ENCODE assay signal across 9 cellular contexts in genomic region chr1:88985033-88985432, GRCh38. TPM values are rescaled to one million over a fixed set of nuclear protein-coding genes. Genes with fewer than 3 reads are reported as not detected.
A peak's percentile ranks its signal among the peaks of the same experiment; 100 is the strongest.
DNase-seq lines count a peak whose midpoint lies in the region; ATAC-seq and TF ChIP-seq lines count a peak whose summit lies in the region.
"Had no signal": no experiment of that assay in that cellular context is flagged by ENCODE, and none has a peak within 500 bp of the region (broad histone marks: within the 10 kb centered on the region; RNA-seq: fewer than 3 reads in every experiment).

No MANE protein-coding gene starts in this region.

- H3K79me1 ChIP-seq in mesenchymal stem cell (replicated peaks; ENCODE audit: low read length, poor library complexity, severe bottlenecking) = peaks cover 22% of the 10 kb centered on the region

- H3K4me1 ChIP-seq in mesenchymal stem cell (ENCODE audit: control insufficient read depth, insufficient read depth, low read depth, low read length) (peaks cover 3% of the 10 kb centered on the region), vagina (peaks cover 47% of the 10 kb centered on the region)

- H2BK12ac ChIP-seq in mesenchymal stem cell (ENCODE audit: low read length in 2 of 2) = no peak overlapping the region

- peak overlapping the region; percentile 58 for H3K27ac ChIP-seq in cingulate gyrus (ENCODE audit: low read depth, low read length)
- no peak overlapping the region for H3K27ac ChIP-seq in mesenchymal stem cell (ENCODE audit: low read length, poor library complexity, severe bottlenecking)
- peak overlapping the region; percentile 68 for H3K27ac ChIP-seq in vagina

- H2BK15ac ChIP-seq in mesenchymal stem cell (ENCODE audit: low read depth, poor library complexity, severe bottlenecking) = no peak overlapping the region

- no peak overlapping the region for H2AFZ ChIP-seq in mesenchymal stem cell (ENCODE audit: low read depth, low read length)

- H3K9me3 ChIP-seq in mesenchymal stem cell (ENCODE audit: control insufficient read depth, low read length) = no peaks in the 10 kb centered on the region
- H3K9me3 ChIP-seq in vagina = no peaks in the 10 kb centered on the region

- no peak overlapping the region for H3K4me2 ChIP-seq in mesenchymal stem cell (ENCODE audit: low read length, poor library complexity, severe bottlenecking)

- intact Hi-C loops in vagina (cut with DNase I) = no loop called here

- no peak overlapping the region for H2BK120ac ChIP-seq in mesenchymal stem cell (ENCODE audit: low read depth, low read length)

- peak overlapping the region in 1 of 2 experiments; percentile 5 for H3K4me3 ChIP-seq in mesenchymal stem cell (ENCODE audit: insufficient read depth in 1 of 2, low read depth in 1 of 2, low read length in 2 of 2)
- no peak overlapping the region for H3K4me3 ChIP-seq in vagina
- H3K4me3 ChIP-seq in H7 (ENCODE audit: insufficient read depth, low read depth, low read length) = no peak overlapping the region

- H3K18ac ChIP-seq in mesenchymal stem cell (ENCODE audit: low read depth in 1 of 2, low read length in 2 of 2) = peak overlapping the region in 1 of 2 experiments; percentile 16

- H3K36me3 ChIP-seq in mesenchymal stem cell (ENCODE audit: control insufficient read depth in 1 of 2, insufficient read depth in 2 of 2, low read depth in 1 of 2, low read length in 2 of 2) = peaks cover 3 to 28% of the 10 kb centered on the region in 2 experiments
- peaks cover 0 to 15% of the 10 kb centered on the region in 2 donors for H3K36me3 ChIP-seq in vagina
- H3K36me3 ChIP-seq in H7 (replicated peaks; ENCODE audit: control insufficient read depth, insufficient read depth, low read length) = no peaks in the 10 kb centered on the region; the same call in 1 of the 2 replicates

- no peak overlapping the region for H3K23ac ChIP-seq in mesenchymal stem cell (ENCODE audit: low read length in 2 of 2)

- TF ChIP-seq CTCF in vagina (IDR thresholded peaks at IDR 0.05) = no peak

- no peak overlapping the region for H3K4ac ChIP-seq in mesenchymal stem cell (ENCODE audit: low read depth in 1 of 2, low read length in 2 of 2)

- DNase-seq in GM04503 (ENCODE audit: low read depth) = peak; percentile 42
- DNase-seq in NCI-H446 treated with DMSO at 0.1 percent for 48 hours (lab: John Stamatoyannopoulos, UW) = peak; percentile 62
- peak; percentile 84 for DNase-seq in mesenchymal stem cell
- DNase-seq in vagina (ENCODE audit: extremely low spot score in 2 of 2) = no peak
- no peak for DNase-seq in SKM-1 (lab: John Stamatoyannopoulos, UW; ENCODE audit: unreplicated experiment)
- no peak for DNase-seq in H7

- H2BK5ac ChIP-seq in mesenchymal stem cell (ENCODE audit: low read depth, low read length, poor library complexity, severe bottlenecking) = no peak overlapping the region

- H2AK5ac ChIP-seq in mesenchymal stem cell (ENCODE audit: low read length, severe bottlenecking) = peak overlapping the region; percentile 1

- H3K9ac ChIP-seq in mesenchymal stem cell (ENCODE audit: low read length) = peak overlapping the region; percentile 66

- H3K14ac ChIP-seq in mesenchymal stem cell (ENCODE audit: low read length in 2 of 2) = no peak overlapping the region

- no CpG with 5 or more reads among the region's 1 CpG for WGBS in mesenchymal stem cell

- H4K8ac ChIP-seq in mesenchymal stem cell (ENCODE audit: low read length) = no peak overlapping the region

- no peak for ATAC-seq in HG03571 (IDR thresholded peaks at IDR 0.05; ENCODE audit: unreplicated experiment)

- H4K91ac ChIP-seq in mesenchymal stem cell (ENCODE audit: low read length) = no peak overlapping the region

- TF ChIP-seq POLR2A in vagina (IDR thresholded peaks at IDR 0.05) = no peak

- H3K27me3 ChIP-seq in mesenchymal stem cell (ENCODE audit: control insufficient read depth in 1 of 2, insufficient read depth in 1 of 2, low read length in 2 of 2) = no peaks in the 10 kb centered on the region
- H3K27me3 ChIP-seq in vagina = no peaks in the 10 kb centered on the region
- H3K27me3 ChIP-seq in H7 (ENCODE audit: control insufficient read depth, insufficient read depth, low read length) = no peaks in the 10 kb centered on the region

RNA-seq across cellular contexts. Expression of gene KYAT3, which starts 7.4 kb away (rescaled TPM):
- 23.4 TPM for polyA plus RNA-seq in mesenchymal stem cell (2013, experiment 1 of 2)
- polyA plus RNA-seq in mesenchymal stem cell (2013, experiment 2 of 2) = 24.0 TPM
- total RNA-seq in vagina = 17.7 TPM
- 33.7 and 45.9 TPM in 2 replicates for total RNA-seq in H7 (2014; rRNA removed; shearing (Covaris generic))

RNA-seq across cellular contexts. Expression of gene RBMXL1, which starts 7.4 kb away (rescaled TPM):
- 4.4 TPM for polyA plus RNA-seq in mesenchymal stem cell (2013, experiment 1 of 2)
- polyA plus RNA-seq in mesenchymal stem cell (2013, experiment 2 of 2) = 4.5 TPM
- total RNA-seq in vagina = 11.5 TPM
- total RNA-seq in H7 (2014; rRNA removed; shearing (Covaris generic)) = 10.7 and 12.2 TPM in 2 replicates

RNA-seq across cellular contexts. Expression of gene GBP3, which starts 37.6 kb away (rescaled TPM):
- polyA plus RNA-seq in mesenchymal stem cell (2013, experiment 1 of 2) = 5.6 TPM
- polyA plus RNA-seq in mesenchymal stem cell (2013, experiment 2 of 2) = 6.5 TPM
- 6.9 TPM for total RNA-seq in vagina
- not detected in 2 replicates for total RNA-seq in H7 (2014; rRNA removed; shearing (Covaris generic))
- total RNA-seq: neural crest cell had no signal

Comparison
In these comparisons a context has a peak if more than half of its experiments do, and no peak if none do; other contexts are left out.
1. DNase-seq: peak in GM04503 (single experiment), NCI-H446 treated with DMSO at 0.1 percent for 48 hours (single experiment) and mesenchymal stem cell (single experiment); none in vagina (0 of 2), SKM-1 (single experiment) and H7 (single experiment).